In the genomic region with DNA sequence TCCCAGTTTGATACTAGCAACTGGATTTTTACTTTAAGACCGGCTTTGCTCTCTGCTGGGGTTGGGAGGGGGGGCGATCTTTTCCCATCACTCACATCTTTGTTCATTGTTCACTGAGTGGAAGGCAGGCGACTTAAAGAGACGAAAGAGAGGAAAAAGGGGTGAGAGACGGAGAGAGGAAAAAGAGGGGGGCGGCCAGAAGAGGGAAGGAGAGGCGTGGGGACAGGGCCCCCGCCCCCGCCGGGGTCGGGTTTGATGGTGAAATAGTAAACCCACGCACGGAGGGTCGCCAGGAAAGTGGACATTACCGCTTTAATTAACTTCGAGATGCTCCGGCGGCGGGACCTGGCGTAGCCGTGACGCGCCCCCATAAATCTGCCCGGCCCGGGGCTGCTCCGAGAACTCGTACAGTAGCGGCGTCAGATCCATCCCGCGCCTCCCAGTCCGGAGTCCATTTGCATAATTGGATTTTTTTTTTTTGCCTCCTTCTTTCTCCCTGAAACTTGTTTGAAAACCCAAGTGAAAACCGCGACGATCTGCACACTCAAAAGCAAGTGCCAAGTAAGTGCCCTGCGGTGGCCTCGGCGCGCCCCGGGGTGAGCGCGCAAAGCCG, we compare ENCODE assay signal across 9 cellular contexts.
DNase-seq lines count a peak whose midpoint lies in the region; ATAC-seq and TF ChIP-seq lines count a peak whose summit lies in the region.
"Had no signal": no experiment of that assay in that cellular context is flagged by ENCODE, and none has a peak within 500 bp of the region (broad histone marks: within the 10 kb centered on the region; RNA-seq: fewer than 3 reads in every experiment).

No MANE protein-coding gene starts in this region.

- WGBS in stomach, 5 donors, result 1 to 2% (median 1%) methylated on average over 26 to 43 of the region's 43 CpGs

- no peak overlapping the region for H3K27ac Mint-ChIP-seq in activated T-helper 2 cell treated with anti-CD3 and anti-CD28 coated beads, Interferon-gamma antibody, Interleukin-2, Interleukin-4, amounts not matched to agents 10 μg/mL and 5 μg/mL and 100 μg/mL, durations not matched to agents 14 hours and 24 hours and 36 hours
- no peak overlapping the region for H3K27ac Mint-ChIP-seq in immature natural killer cell

- no peak for TF ChIP-seq POLR2A in stomach (IDR thresholded peaks at IDR 0.05)

- no peak for TF ChIP-seq CTCF in stomach (IDR thresholded peaks at IDR 0.05)

- H3K4me3 Mint-ChIP-seq in activated T-helper 2 cell treated with anti-CD3 and anti-CD28 coated beads, Interferon-gamma antibody, Interleukin-2, Interleukin-4, amounts not matched to agents 10 μg/mL and 5 μg/mL and 100 μg/mL, durations not matched to agents 14 hours and 24 hours and 36 hours (ENCODE audit: low read depth), result peak overlapping the region; percentile 49
- peak overlapping the region; percentile 44 to 64 (median 51) for H3K4me3 Mint-ChIP-seq in immature natural killer cell

- H3K9me3 ChIP-seq in stomach, result no peaks in the 10 kb centered on the region

- H3K4me1 ChIP-seq in stomach, result peaks cover 28 to 49% (median 36%) of the 10 kb centered on the region in 4 donors

- H3K36me3 ChIP-seq in stomach, result no peaks in the 10 kb centered on the region

- intact Hi-C loops in activated T-helper 2 cell treated with anti-CD3 and anti-CD28 coated beads, Interferon-gamma antibody, Interleukin-2, Interleukin-4, amounts not matched to agents 10 μg/mL and 5 μg/mL and 100 μg/mL, durations not matched to agents 14 hours and 24 hours and 36 hours (cut with micrococcal nuclease), result loop anchor here (10.0 kb wide), 2 partner anchors 147 to 427 kb away; a partner anchor contains a TSS
- intact Hi-C loops in stomach (cut with DNase I; ENCODE audit: low total_unique reads), result no loop called here

- H3K4me1 Mint-ChIP-seq in activated T-helper 2 cell treated with anti-CD3 and anti-CD28 coated beads, Interferon-gamma antibody, Interleukin-2, Interleukin-4, amounts not matched to agents 10 μg/mL and 5 μg/mL and 100 μg/mL, durations not matched to agents 14 hours and 24 hours and 36 hours (ENCODE audit: low read depth), result peaks cover 24% of the 10 kb centered on the region
- H3K4me1 Mint-ChIP-seq in immature natural killer cell, result peaks cover 22 to 27% of the 10 kb centered on the region in 2 donors

- no peaks in the 10 kb centered on the region for H3K36me3 Mint-ChIP-seq in activated T-helper 2 cell treated with anti-CD3 and anti-CD28 coated beads, Interferon-gamma antibody, Interleukin-2, Interleukin-4, amounts not matched to agents 10 μg/mL and 5 μg/mL and 100 μg/mL, durations not matched to agents 14 hours and 24 hours and 36 hours (ENCODE audit: low read depth)
- peaks cover 0 to 4% (median 0%) of the 10 kb centered on the region in 3 donors for H3K36me3 Mint-ChIP-seq in immature natural killer cell

- DNase-seq in DMS 273 (lab: John Stamatoyannopoulos, UW; ENCODE audit: unreplicated experiment) (peak; percentile 51), DMS 273 treated with DMSO at 0.1 percent for 48 hours (lab: John Stamatoyannopoulos, UW) (no peak), immature natural killer cell (no peak), stomach (no peak), HuH-7.5 (ENCODE audit: low spot score) (no peak), SHP77 treated with DMSO at 0.1 percent for 48 hours (lab: John Stamatoyannopoulos, UW) (no peak)
- DNase-seq in activated T-helper 2 cell treated with anti-CD3 and anti-CD28 coated beads, Interferon-gamma antibody, Interleukin-2, Interleukin-4, amounts not matched to agents 10 μg/mL and 5 μg/mL and 100 μg/mL, durations not matched to agents 14 hours and 24 hours and 36 hours (ENCODE audit: low spot score), result no peak

- no peaks in the 10 kb centered on the region for H3K9me3 Mint-ChIP-seq in activated T-helper 2 cell treated with anti-CD3 and anti-CD28 coated beads, Interferon-gamma antibody, Interleukin-2, Interleukin-4, amounts not matched to agents 10 μg/mL and 5 μg/mL and 100 μg/mL, durations not matched to agents 14 hours and 24 hours and 36 hours
- H3K9me3 Mint-ChIP-seq in immature natural killer cell, result peaks cover 0 to 1% (median 0%) of the 10 kb centered on the region in 6 donors

- H3K27me3 Mint-ChIP-seq in activated T-helper 2 cell treated with anti-CD3 and anti-CD28 coated beads, Interferon-gamma antibody, Interleukin-2, Interleukin-4, amounts not matched to agents 10 μg/mL and 5 μg/mL and 100 μg/mL, durations not matched to agents 14 hours and 24 hours and 36 hours (ENCODE audit: low read depth), result peaks cover 68% of the 10 kb centered on the region
- H3K27me3 Mint-ChIP-seq in immature natural killer cell (ENCODE audit: low read depth in 3 of 3), result peaks cover 30 to 37% (median 36%) of the 10 kb centered on the region in 3 donors

- no peak for TF ChIP-seq EP300 in stomach (IDR thresholded peaks at IDR 0.05)

- peaks cover 8 to 98% (median 77%) of the 10 kb centered on the region in 3 donors for H3K27me3 ChIP-seq in stomach

- ATAC-seq in HG02852 (IDR thresholded peaks at IDR 0.05; ENCODE audit: unreplicated experiment), result no peak

- peak overlapping the region; percentile 33 to 73 (median 61) for H3K27ac ChIP-seq in stomach
- H3K27ac ChIP-seq: 22Rv1 had no signal

- H3K4me3 ChIP-seq in stomach, result peak overlapping the region; percentile 51 to 75 (median 62)
